7 cellular contexts compared by ENCODE assay signal in the genomic region with DNA sequence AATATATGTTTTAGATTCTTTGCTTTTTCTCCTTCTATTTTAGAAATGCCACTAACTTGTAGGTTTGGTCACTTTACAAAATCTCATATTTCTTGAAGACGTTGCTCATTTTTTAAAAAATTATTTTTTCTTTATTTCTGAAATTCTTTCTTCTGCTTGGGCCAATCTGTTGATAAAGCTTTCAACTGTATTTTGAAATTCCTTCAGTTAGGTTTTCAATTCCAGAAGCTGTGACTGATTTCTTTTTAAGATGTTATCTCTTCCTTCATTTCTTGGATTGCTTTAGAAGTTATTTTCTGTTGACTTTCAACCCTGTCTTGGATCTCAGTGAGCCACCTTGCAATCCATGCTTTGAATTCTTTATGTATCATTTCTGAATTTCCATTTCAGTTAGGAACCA.
"Had no signal": no experiment of that assay in that cellular context is flagged by ENCODE, and none has a peak within 500 bp of the region (broad histone marks: within the 10 kb centered on the region; RNA-seq: fewer than 3 reads in every experiment).

No MANE protein-coding gene starts in this region.

- FAIRE-seq: H1, H54, HTR-8/SVneo had no signal

- H3K4me3 ChIP-seq: GM23338 had no signal

- H2AFZ ChIP-seq: GM23338 had no signal

- H3K27ac ChIP-seq: KMS-11 had no signal

- H3K4me2 ChIP-seq: GM23338, KMS-11 had no signal

- ATAC-seq: GM23338 had no signal

- H3K9ac ChIP-seq: KMS-11 had no signal

- DNase-seq: H9, HCEC 1CT had no signal
